In the genomic region with DNA sequence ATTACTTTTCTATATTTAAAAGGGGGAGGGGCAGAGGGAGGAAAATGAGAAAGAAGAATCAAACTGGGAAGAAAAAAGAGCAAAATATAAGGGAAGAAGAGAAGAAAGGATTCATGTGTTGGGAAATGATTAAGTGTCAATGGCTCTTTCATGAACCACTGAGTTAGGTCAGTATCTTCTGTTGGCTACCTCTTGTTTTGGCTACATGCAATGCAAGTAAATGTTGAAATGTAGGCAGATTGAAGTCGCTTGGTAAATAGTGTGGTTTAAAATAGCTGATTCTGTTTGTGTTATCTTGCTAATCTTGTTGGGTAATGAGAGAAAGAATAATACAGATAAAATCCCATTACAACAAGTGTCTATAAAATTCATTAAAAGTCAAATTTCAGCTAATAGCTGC, we compare ENCODE assay signal across 25 cellular contexts. TPM values are rescaled to one million over a fixed set of nuclear protein-coding genes. Genes with fewer than 3 reads are reported as not detected.
DNase-seq lines count a peak whose midpoint lies in the region; ATAC-seq, FAIRE-seq and TF ChIP-seq lines count a peak whose summit lies in the region.
"Had no signal": no experiment of that assay in that cellular context is flagged by ENCODE, and none has a peak within 500 bp of the region (broad histone marks: within the 10 kb centered on the region; RNA-seq: fewer than 3 reads in every experiment).

No MANE protein-coding gene starts in this region.

- FAIRE-seq in A549 (lab: Jason Lieb, UNC): peak; percentile 88
- FAIRE-seq: GM12878, GM12892, GM18507 had no signal

- CTCF ChIA-PET in A549 (lab: Yijun Ruan, JAX): no interaction called here

- no peak for TF ChIP-seq EP300 in A549 (IDR thresholded peaks at IDR 0.05)

- H3K4me2 ChIP-seq in A549: no peak overlapping the region
- H3K4me2 ChIP-seq: BLaER1 had no signal

- no peak overlapping the region for H3K27ac ChIP-seq in A549
- H3K27ac ChIP-seq: 22Rv1, BLaER1 had no signal

- peaks cover 6% of the 10 kb centered on the region for H3K27me3 Mint-ChIP-seq in activated CD4-positive, alpha-beta T cell treated with anti-CD3 and anti-CD28 coated beads, Interleukin-2, amount 10 ng/mL, durations not matched to agents 24 days and 14 days

- no peak overlapping the region for H3K4me3 ChIP-seq in A549
- H3K4me3 ChIP-seq: BLaER1, GM12878 had no signal

- intact Hi-C loops in activated CD4-positive, alpha-beta T cell treated with anti-CD3 and anti-CD28 coated beads, Interleukin-2, amount 10 ng/mL, durations not matched to agents 24 days and 14 days (cut with micrococcal nuclease): no loop called here

- ATAC-seq in A549 (no peak), left lobe of liver (peak; percentile 77)
- ATAC-seq: GM12878 had no signal

- TF ChIP-seq RAD21 in A549 (conservative IDR thresholded peaks at IDR 0.05 in 1 of 2, IDR thresholded peaks at IDR 0.05 in 1 of 2): no peak

- no peak overlapping the region for H3K4me3 Mint-ChIP-seq in activated CD4-positive, alpha-beta T cell treated with anti-CD3 and anti-CD28 coated beads, Interleukin-2, amount 10 ng/mL, durations not matched to agents 24 days and 14 days
- H3K4me3 Mint-ChIP-seq: CD14-positive monocyte; CD4-positive, alpha-beta memory T cell; CD4-positive, CD25-positive, alpha-beta regulatory T cell; CD8-positive, alpha-beta memory T cell had no signal

- POLR2A ChIA-PET in A549 (lab: Yijun Ruan, JAX): no interaction called here

- peak; percentile 7 for DNase-seq in activated CD4-positive, alpha-beta T cell treated with anti-CD3 and anti-CD28 coated beads, Interleukin-2, amount 10 ng/mL, durations not matched to agents 24 days and 14 days
- no peak for DNase-seq in activated CD4-positive, alpha-beta T cell treated with anti-CD3 and anti-CD28 coated beads, Interleukin-2, amount 50 U/mL, for 4 hours
- DNase-seq in A549 (ENCODE audit: low read depth in 1 of 2, low spot score in 1 of 2) (no peak), left lobe of liver (ENCODE audit: low spot score) (no peak), anterior cingulate cortex (lab: John Stamatoyannopoulos, UW) (no peak)
- DNase-seq: ACHN; BE2C; C1 segment of cervical spinal cord; CD4-positive, alpha-beta memory T cell; CD4-positive, CD25-positive, alpha-beta regulatory T cell; CD8-positive, alpha-beta memory T cell; COR-L47; DMS 273 treated with DMSO at 0.1 percent for 48 hours; DMS153; DMS53; DMS79; DND-41; EL; GDM1 had no signal

- H3K4me1 Mint-ChIP-seq in activated CD4-positive, alpha-beta T cell treated with anti-CD3 and anti-CD28 coated beads, Interleukin-2, amount 10 ng/mL, durations not matched to agents 24 days and 14 days: peaks cover 2% of the 10 kb centered on the region
- H3K4me1 Mint-ChIP-seq: CD14-positive monocyte; CD4-positive, alpha-beta memory T cell; CD4-positive, CD25-positive, alpha-beta regulatory T cell; CD8-positive, alpha-beta memory T cell had no signal

- TF ChIP-seq CTCF in A549 (IDR thresholded peaks at IDR 0.05): no peak

- TF ChIP-seq POLR2A in A549 (IDR thresholded peaks at IDR 0.05; ENCODE audit: low read length): no peak

- H3K9me3 Mint-ChIP-seq in activated CD4-positive, alpha-beta T cell treated with anti-CD3 and anti-CD28 coated beads, Interleukin-2, amount 10 ng/mL, durations not matched to agents 24 days and 14 days: no peaks in the 10 kb centered on the region
- H3K9me3 Mint-ChIP-seq: CD4-positive, alpha-beta memory T cell; CD8-positive, alpha-beta memory T cell had no signal

- WGBS in A549 (ENCODE audit: missing lambda C conversion rate): 92% methylated on average over 1 of the region's 1 CpG

- no peaks in the 10 kb centered on the region for H3K36me3 Mint-ChIP-seq in activated CD4-positive, alpha-beta T cell treated with anti-CD3 and anti-CD28 coated beads, Interleukin-2, amount 10 ng/mL, durations not matched to agents 24 days and 14 days (ENCODE audit: low read depth)
- H3K36me3 Mint-ChIP-seq: CD14-positive monocyte; CD4-positive, alpha-beta memory T cell; CD4-positive, CD25-positive, alpha-beta regulatory T cell; CD8-positive, alpha-beta memory T cell had no signal

- no peak overlapping the region for H3K27ac Mint-ChIP-seq in activated CD4-positive, alpha-beta T cell treated with anti-CD3 and anti-CD28 coated beads, Interleukin-2, amount 10 ng/mL, durations not matched to agents 24 days and 14 days
- H3K27ac Mint-ChIP-seq: CD14-positive monocyte; CD4-positive, alpha-beta memory T cell; CD4-positive, CD25-positive, alpha-beta regulatory T cell had no signal

- H3K9me3 ChIP-seq in A549: no peaks in the 10 kb centered on the region
- H3K9me3 ChIP-seq: BE2C, BLaER1 had no signal

- no peaks in the 10 kb centered on the region for H3K4me1 ChIP-seq in A549
- H3K4me1 ChIP-seq: BE2C, BLaER1 had no signal

TF ChIP-seq in A549, 52 proteins besides CTCF, POLR2A, EP300 and RAD21:
- TF ChIP-seq CHD2 (IDR thresholded peaks at IDR 0.05; ENCODE audit: low read length, partially characterized antibody): no peak

RNA-seq across cellular contexts. Expression of a gene that starts 27.2 kb away (rescaled TPM):
- 46.1 and 48.2 TPM in 2 replicates for total RNA-seq in activated CD4-positive, alpha-beta T cell treated with anti-CD3 and anti-CD28 coated beads, Interleukin-2, amount 10 ng/mL, durations not matched to agents 24 days and 14 days
- polyA plus RNA-seq in A549 (2011; rRNA removed): 77.4 and 95.4 TPM in 2 replicates
- polyA plus RNA-seq in A549 (2012; cell fraction: cytosol; rRNA removed): 128 and 135 TPM in 2 replicates
- polyA plus RNA-seq in A549 (2012; cell fraction: nucleus; rRNA removed): 61.3 and 75.9 TPM in 2 replicates
- polyA plus RNA-seq in A549 (2017; fragmentation: RNase III; extraction: RNeasy Plus Mini Kit Qiagen cat#74134 plus additional on column Dnase treatment): 112 to 121 TPM (median 114 TPM) in 3 replicates
- 64.5 and 70.8 TPM in 2 replicates for polyA minus RNA-seq in A549 (2011; rRNA and poly(A)+ RNA removed)
- 30.3 TPM for total RNA-seq in left lobe of liver

RNA-seq across cellular contexts. Expression of a gene that starts 27.3 kb away (rescaled TPM):
- total RNA-seq in activated CD4-positive, alpha-beta T cell treated with anti-CD3 and anti-CD28 coated beads, Interleukin-2, amount 10 ng/mL, durations not matched to agents 24 days and 14 days: 8.2 and 9.2 TPM in 2 replicates
- polyA plus RNA-seq in A549 (2011; rRNA removed) (13.1 and 16.0 TPM in 2 replicates), A549 (2017; fragmentation: RNase III; extraction: RNeasy Plus Mini Kit Qiagen cat#74134 plus additional on column Dnase treatment) (8.1 to 9.0 TPM (median 8.7 TPM) in 3 replicates)
- polyA plus RNA-seq in A549 (2012; cell fraction: cytosol; rRNA removed): 2.0 and 2.3 TPM in 2 replicates
- 1.9 and 2.3 TPM in 2 replicates for polyA plus RNA-seq in A549 (2012; cell fraction: nucleus; rRNA removed)
- 14.3 and 19.6 TPM in 2 replicates for polyA minus RNA-seq in A549 (2011; rRNA and poly(A)+ RNA removed)
- total RNA-seq in left lobe of liver: 2.8 TPM

RNA-seq across cellular contexts. Expression of a gene that starts 40.6 kb away (rescaled TPM):
- total RNA-seq in activated CD4-positive, alpha-beta T cell treated with anti-CD3 and anti-CD28 coated beads, Interleukin-2, amount 10 ng/mL, durations not matched to agents 24 days and 14 days: 0.45 and 0.56 TPM in 2 replicates
- polyA plus RNA-seq in A549 (2011; rRNA removed): 111 and 117 TPM in 2 replicates
- polyA plus RNA-seq in A549 (2012; cell fraction: cytosol; rRNA removed): 32.5 and 35.8 TPM in 2 replicates
- polyA plus RNA-seq in A549 (2012; cell fraction: nucleus; rRNA removed): 14.3 and 17.7 TPM in 2 replicates
- 53.4 to 58.5 TPM (median 56.2 TPM) in 3 replicates for polyA plus RNA-seq in A549 (2017; fragmentation: RNase III; extraction: RNeasy Plus Mini Kit Qiagen cat#74134 plus additional on column Dnase treatment)
- polyA minus RNA-seq in A549 (2011; rRNA and poly(A)+ RNA removed): 43.7 and 49.8 TPM in 2 replicates
- total RNA-seq in left lobe of liver: 55.8 TPM
- total RNA-seq: CD4-positive, CD25-positive, alpha-beta regulatory T cell had no signal
- polyA plus RNA-seq: CD14-positive monocyte; CD4-positive, CD25-positive, alpha-beta regulatory T cell; CD8-positive, alpha-beta memory T cell had no signal

Comparison
In these comparisons a context has a peak if more than half of its experiments do, and no peak if none do; other contexts are left out.
1. RNA of a gene that starts 40.6 kb away (total RNA-seq): 55.8 TPM in left lobe of liver (single experiment); 0.45 to 0.56 TPM in activated CD4-positive, alpha-beta T cell treated with anti-CD3 and anti-CD28 coated beads, Interleukin-2, amount 10 ng/mL, durations not matched to agents 24 days and 14 days; every median in the first group is over 10 times any median in the second.